14 cellular contexts compared by ENCODE assay signal in the genomic region with DNA sequence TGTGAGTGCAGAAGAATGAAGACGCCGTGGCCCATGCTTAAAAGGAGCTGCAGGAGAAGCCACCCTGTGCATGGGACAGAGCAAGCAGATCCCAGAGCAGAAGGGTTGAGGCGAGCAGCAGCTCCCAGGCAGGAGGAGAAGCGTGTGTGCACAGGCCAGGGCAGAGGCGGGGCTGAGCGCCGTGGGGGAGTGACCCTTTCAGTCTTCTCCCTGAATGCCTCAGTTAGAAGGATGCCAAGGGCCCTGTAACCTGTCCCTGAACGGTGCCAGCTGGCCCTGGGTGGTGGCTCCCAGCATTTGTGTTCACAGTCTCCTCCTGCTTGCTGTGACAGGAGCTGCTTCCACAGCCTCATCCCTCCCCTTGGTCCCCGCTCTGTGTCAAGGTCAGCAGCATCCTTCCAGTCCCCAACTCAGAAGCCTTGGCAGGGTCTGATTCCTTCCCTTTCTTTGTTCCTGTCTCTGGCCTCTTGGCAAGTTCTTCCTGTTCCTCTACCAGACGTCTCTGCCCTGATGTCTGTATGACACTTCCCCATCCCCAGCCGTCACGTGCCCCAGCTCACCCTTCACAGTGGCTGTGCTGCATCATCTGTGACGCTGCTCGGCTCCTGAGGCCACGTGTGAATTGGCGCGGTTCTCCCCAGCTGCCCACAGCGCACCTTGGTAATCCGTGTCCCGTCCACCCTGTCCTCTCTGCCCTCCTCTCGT. TPM values are rescaled to one million over a fixed set of nuclear protein-coding genes. Genes with fewer than 3 reads are reported as not detected.
DNase-seq lines count a peak whose midpoint lies in the region; ATAC-seq and TF ChIP-seq lines count a peak whose summit lies in the region.
"Had no signal": no experiment of that assay in that cellular context is flagged by ENCODE, and none has a peak within 500 bp of the region (broad histone marks: within the 10 kb centered on the region; RNA-seq: fewer than 3 reads in every experiment).

No MANE protein-coding gene starts in this region.

- H3K27me3 Mint-ChIP-seq in stimulated activated naive B cell treated with anti-CD40 and anti-IgM and Interleukin-4, amounts not matched to agents 10 μg/mL and 1 μg/mL and 100 μg/mL, for 72 hours: peaks cover 0 to 5% of the 10 kb centered on the region in 2 donors

- peak overlapping the region; percentile 63 for H3K27ac Mint-ChIP-seq in stimulated activated naive B cell treated with anti-CD40 and anti-IgM and Interleukin-4, amounts not matched to agents 10 μg/mL and 1 μg/mL and 100 μg/mL, for 72 hours
- H3K27ac Mint-ChIP-seq: activated T-cell treated with anti-CD3 and anti-CD28 coated beads, Interleukin-2, amount 50 U/mL, for 72 hours had no signal

- H3K4me3 ChIP-seq in adrenal gland: no peak overlapping the region
- H3K4me3 ChIP-seq: A549, PC-9 had no signal

- H3K4me1 Mint-ChIP-seq in stimulated activated naive B cell treated with anti-CD40 and anti-IgM and Interleukin-4, amounts not matched to agents 10 μg/mL and 1 μg/mL and 100 μg/mL, for 72 hours: peaks cover 45 to 64% of the 10 kb centered on the region in 2 donors

- no peak for TF ChIP-seq POLR2A in adrenal gland (IDR thresholded peaks at IDR 0.05)

- TF ChIP-seq CTCF in adrenal gland (IDR thresholded peaks at IDR 0.05): no peak

- H3K36me3 ChIP-seq in adrenal gland (replicated peaks in 1 of 2): peaks cover 0 to 41% of the 10 kb centered on the region in 2 donors

- peaks cover 0 to 11% (median 5%) of the 10 kb centered on the region in 3 donors for H3K9me3 ChIP-seq in adrenal gland (replicated peaks in 1 of 3)

- H3K36me3 Mint-ChIP-seq in stimulated activated naive B cell treated with anti-CD40 and anti-IgM and Interleukin-4, amounts not matched to agents 10 μg/mL and 1 μg/mL and 100 μg/mL, for 72 hours: peaks cover 81 to 92% of the 10 kb centered on the region in 2 donors

- no peaks in the 10 kb centered on the region for H3K27me3 ChIP-seq in adrenal gland

- peak overlapping the region in 1 of 5 donors; percentile 9 for H3K27ac ChIP-seq in adrenal gland
- H3K27ac ChIP-seq: A549, PC-9, VCaP had no signal

- peak overlapping the region; percentile 14 to 37 for H3K4me3 Mint-ChIP-seq in stimulated activated naive B cell treated with anti-CD40 and anti-IgM and Interleukin-4, amounts not matched to agents 10 μg/mL and 1 μg/mL and 100 μg/mL, for 72 hours
- H3K4me3 Mint-ChIP-seq: activated T-cell treated with anti-CD3 and anti-CD28 coated beads, Interleukin-2, amount 50 U/mL, for 72 hours had no signal

- ATAC-seq in left lobe of liver: peak; percentile 38
- peak in 1 of 2 donors; percentile 71 for ATAC-seq in stimulated activated naive B cell treated with anti-CD40 and anti-IgM and Interleukin-4, amounts not matched to agents 10 μg/mL and 1 μg/mL and 100 μg/mL, for 72 hours (replicated peaks)
- ATAC-seq: A549; activated T-cell treated with anti-CD3 and anti-CD28 coated beads, Interleukin-2, amount 50 U/mL, for 72 hours had no signal

- H3K4me1 ChIP-seq in adrenal gland (replicated peaks in 1 of 2): peaks cover 0 to 10% of the 10 kb centered on the region in 2 donors

- WGBS in adrenal gland, 4 donors: 74 to 85% (median 83%) methylated on average over 20 to 21 of the region's 21 CpGs

- peak; percentile 20 for DNase-seq in activated CD4-positive, CD25-positive, alpha-beta regulatory T cell treated with anti-CD3 and anti-CD28 coated beads, Interleukin-2, amount 50 U/mL, for 72 hours
- DNase-seq in activated CD4-positive, CD25-positive, alpha-beta regulatory T cell (lab: John Stamatoyannopoulos, UW): no peak
- DNase-seq in adrenal gland (peak; percentile 40 to 73 (median 60)), left lobe of liver (ENCODE audit: low spot score) (peak; percentile 50), SW 1271 (lab: John Stamatoyannopoulos, UW) (no peak), NCI-H146 (lab: John Stamatoyannopoulos, UW) (no peak), NCI-H1048 (lab: John Stamatoyannopoulos, UW) (no peak)
- no peak for DNase-seq in stimulated activated naive B cell treated with anti-CD40 and anti-IgM and Interleukin-4, amounts not matched to agents 10 μg/mL and 1 μg/mL and 100 μg/mL, for 72 hours
- DNase-seq: activated T-cell treated with anti-CD3 and anti-CD28 coated beads, Interleukin-2, amount 50 U/mL, for 72 hours; DND-41; foreskin melanocyte; PC-9 had no signal

- peaks cover 10 to 24% of the 10 kb centered on the region in 2 donors for H3K9me3 Mint-ChIP-seq in stimulated activated naive B cell treated with anti-CD40 and anti-IgM and Interleukin-4, amounts not matched to agents 10 μg/mL and 1 μg/mL and 100 μg/mL, for 72 hours

- intact Hi-C loops in adrenal gland (cut with DNase I): no loop called here

RNA-seq across cellular contexts. Expression of a gene that starts 5.2 kb away (rescaled TPM):
- total RNA-seq in adrenal gland (10 to 100 TPM; 35.4 to 61.3 (median 42.7) TPM), left lobe of liver (25.7 TPM)
- polyA plus RNA-seq in adrenal gland: 10 to 100 TPM; 24.7 to 66.4 (median 56.8) TPM

Comparison
In these comparisons a context has a peak if more than half of its experiments do, and no peak if none do; other contexts are left out.
1. DNase-seq: peak in activated CD4-positive, CD25-positive, alpha-beta regulatory T cell treated with anti-CD3 and anti-CD28 coated beads, Interleukin-2, amount 50 U/mL, for 72 hours (single experiment), adrenal gland (7 of 7) and left lobe of liver (single experiment); none in activated CD4-positive, CD25-positive, alpha-beta regulatory T cell (0 of 4), stimulated activated naive B cell treated with anti-CD40 and anti-IgM and Interleukin-4, amounts not matched to agents 10 μg/mL and 1 μg/mL and 100 μg/mL, for 72 hours (single experiment), SW 1271 (0 of 2), NCI-H146 (single experiment) and NCI-H1048 (single experiment).